1 cellular context compared by ENCODE assay signal in genomic region chr2:239236043-239236807, GRCh38.
TF ChIP-seq lines count a peak whose summit lies in the region.

No MANE protein-coding gene starts in this region.

TF ChIP-seq in HepG2, 621 proteins besides CTCF, POLR2A, EP300 and RAD21 (continued from another document):
- TF ChIP-seq GMEB2 (CRISPR knock-in tag; IDR thresholded peaks at IDR 0.05; ENCODE audit: low read depth): no peak
- TF ChIP-seq RCOR2 (CRISPR knock-in tag; IDR thresholded peaks at IDR 0.05): no peak
- no peak for TF ChIP-seq ETV5 (CRISPR knock-in tag; IDR thresholded peaks at IDR 0.05; ENCODE audit: borderline replicate concordance)
- no peak for TF ChIP-seq HNF4G (IDR thresholded peaks at IDR 0.05; ENCODE audit: borderline replicate concordance, low read depth, low read length)
- no peak for TF ChIP-seq HNF4G (CRISPR knock-in tag; IDR thresholded peaks at IDR 0.05; ENCODE audit: borderline replicate concordance, low read depth)
- no peak for TF ChIP-seq PLRG1 (conservative IDR thresholded peaks at IDR 0.05)
- TF ChIP-seq ZFP1 (CRISPR knock-in tag; IDR thresholded peaks at IDR 0.05): no peak
- no peak for TF ChIP-seq HIVEP1 (CRISPR knock-in tag; IDR thresholded peaks at IDR 0.05)
- no peak for TF ChIP-seq ZNF256 (CRISPR knock-in tag; conservative IDR thresholded peaks at IDR 0.05)
- no peak for TF ChIP-seq ZKSCAN5 (CRISPR knock-in tag; IDR thresholded peaks at IDR 0.05)
- no peak for TF ChIP-seq GPN1 (CRISPR knock-in tag; IDR thresholded peaks at IDR 0.05; ENCODE audit: borderline replicate concordance)
TF ChIP-seq in HepG2: peak in this region for 0.
